ENCODE assay signal across 13 cellular contexts in genomic region chr18:50231621-50232020, GRCh38. TPM values are rescaled to one million over a fixed set of nuclear protein-coding genes. Genes with fewer than 3 reads are reported as not detected.
DNase-seq lines count a peak whose midpoint lies in the region; ATAC-seq and TF ChIP-seq lines count a peak whose summit lies in the region.
"Had no signal": no experiment of that assay in that cellular context is flagged by ENCODE, and none has a peak within 500 bp of the region (broad histone marks: within the 10 kb centered on the region; RNA-seq: fewer than 3 reads in every experiment).

No MANE protein-coding gene starts in this region.

- WGBS in hepatocyte (ENCODE audit: low lambda C conversion rate, missing lambda C conversion rate): 76% methylated on average over 4 of the region's 4 CpGs
- WGBS in right lobe of liver (ENCODE audit: insufficient coverage, low coverage, low lambda C conversion rate, missing lambda C conversion rate): 50% methylated on average over 3 of the region's 4 CpGs

- H3K9me3 ChIP-seq in hepatocyte (ENCODE audit: low read depth) (no peaks in the 10 kb centered on the region), right lobe of liver (no peaks in the 10 kb centered on the region)
- H3K9me3 ChIP-seq: SJSA1 had no signal

- peak in 2 of 3 donors; percentile 1 to 14 for DNase-seq in stimulated activated CD4-positive, alpha-beta T cell treated with anti-CD3 and anti-CD28 coated beads, Interleukin-12 subunit alpha, Interleukin-12 subunit beta, amount 100 ng/mL, for 48 hours (ENCODE audit: low read depth in 2 of 3, low spot score in 1 of 3)
- DNase-seq in stimulated activated CD4-positive, alpha-beta T cell treated with anti-CD3 and anti-CD28 coated beads, Interleukin-2, amount 100 ng/mL, for 24 hours: no peak
- DNase-seq in RKO (ENCODE audit: low spot score): peak; percentile 67
- DNase-seq in hepatocyte (ENCODE audit: low spot score): peak; percentile 6
- no peak for DNase-seq in G401 (ENCODE audit: low spot score)
- no peak for DNase-seq in SKM-1 treated with dmso at 0.1 percent for 144 hours (lab: John Stamatoyannopoulos, UW; ENCODE audit: unreplicated experiment)
- no peak for DNase-seq in right lobe of liver
- DNase-seq: activated CD4-positive, alpha-beta T cell treated with anti-CD3 and anti-CD28 coated beads, Interleukin-2, amount 10 ng/mL, durations not matched to agents 7 days and 5 days; aorta; DMS 273 treated with DMSO at 0.1 percent for 48 hours; NCI-H1930; NCI-H446 treated with DMSO at 0.1 percent for 48 hours had no signal

- TF ChIP-seq CTCF in hepatocyte (IDR thresholded peaks at IDR 0.05; ENCODE audit: poor library complexity) (no peak), right lobe of liver (IDR thresholded peaks at IDR 0.05) (no peak)

- H3K36me3 ChIP-seq in hepatocyte (replicated peaks; ENCODE audit: insufficient read depth, low read depth) (no peaks in the 10 kb centered on the region), right lobe of liver (no peaks in the 10 kb centered on the region)
- H3K36me3 ChIP-seq: SJSA1 had no signal

- H3K79me2 ChIP-seq in hepatocyte: no peaks in the 10 kb centered on the region

- H3K4me1 ChIP-seq in hepatocyte (ENCODE audit: insufficient read depth): no peaks in the 10 kb centered on the region
- H3K4me1 ChIP-seq in right lobe of liver: no peaks in the 10 kb centered on the region
- H3K4me1 ChIP-seq: SJSA1 had no signal

- H3K4me3 ChIP-seq in hepatocyte (no peak overlapping the region), right lobe of liver (no peak overlapping the region)
- H3K4me3 ChIP-seq: SJSA1 had no signal

- H3K9me2 ChIP-seq in hepatocyte (replicated peaks; ENCODE audit: insufficient read depth): no peaks in the 10 kb centered on the region

- in situ Hi-C loops in G401 (cut with HindIII; ENCODE audit: low sequenced_read_pairs): no loop called here

- H3K4me2 ChIP-seq in hepatocyte: no peak overlapping the region

- H3K27ac ChIP-seq in hepatocyte (no peak overlapping the region), right lobe of liver (no peak overlapping the region)
- H3K27ac ChIP-seq: SJSA1 had no signal

- no peak for ATAC-seq in right lobe of liver

- no peak overlapping the region for H2AFZ ChIP-seq in hepatocyte

- H3K27me3 ChIP-seq in hepatocyte (no peaks in the 10 kb centered on the region), right lobe of liver (no peaks in the 10 kb centered on the region)

- H4K20me1 ChIP-seq in hepatocyte (ENCODE audit: insufficient read depth, poor library complexity, severe bottlenecking): no peaks in the 10 kb centered on the region

- TF ChIP-seq POLR2A in right lobe of liver (IDR thresholded peaks at IDR 0.05): no peak

- intact Hi-C loops in right lobe of liver (cut with DNase I): no loop called here

RNA-seq across cellular contexts. Expression of gene CFAP53, which starts 34.7 kb away (rescaled TPM):
- total RNA-seq in hepatocyte (0.24 and 0.50 TPM in 2 replicates), right lobe of liver (under 1 TPM in 3 of 6 experiments, not detected in 3; 0.13 to 0.17 (median 0.14) TPM)
- 0.24 and 0.86 TPM in 2 replicates for polyA plus RNA-seq in hepatocyte
- not detected in 2 replicates for total RNA-seq in G401 (2014; rRNA removed; shearing (Covaris generic))

RNA-seq across cellular contexts. Expression of gene MYO5B, which starts 36.7 kb away (rescaled TPM):
- 41.9 and 43.3 TPM in 2 replicates for total RNA-seq in hepatocyte
- 20.3 and 21.3 TPM in 2 replicates for polyA plus RNA-seq in hepatocyte
- not detected in 2 replicates for total RNA-seq in G401 (2014; rRNA removed; shearing (Covaris generic))
- total RNA-seq in right lobe of liver: 10 to 100 TPM; 13.4 to 25.1 (median 16.6) TPM

RNA-seq across cellular contexts. Expression of gene MBD1, which starts 49.7 kb away (rescaled TPM):
- total RNA-seq in hepatocyte (38.8 and 53.1 TPM in 2 replicates), right lobe of liver (10 to 100 TPM; 29.7 to 32.4 (median 30.7) TPM)
- 53.0 and 54.2 TPM in 2 replicates for polyA plus RNA-seq in hepatocyte
- total RNA-seq in G401 (2014; rRNA removed; shearing (Covaris generic)): 48.2 and 49.7 TPM in 2 replicates

RNA-seq across cellular contexts. Expression of gene CXXC1, which starts 55.9 kb away (rescaled TPM):
- total RNA-seq in hepatocyte (33.3 and 52.7 TPM in 2 replicates), right lobe of liver (10 to 100 TPM; 16.4 to 34.9 (median 26.1) TPM)
- 68.3 and 89.3 TPM in 2 replicates for polyA plus RNA-seq in hepatocyte
- 74.3 and 88.3 TPM in 2 replicates for total RNA-seq in G401 (2014; rRNA removed; shearing (Covaris generic))

Comparison
In these comparisons a context has a peak if more than half of its experiments do, and no peak if none do; other contexts are left out.
1. DNase-seq: peak in stimulated activated CD4-positive, alpha-beta T cell treated with anti-CD3 and anti-CD28 coated beads, Interleukin-12 subunit alpha, Interleukin-12 subunit beta, amount 100 ng/mL, for 48 hours (2 of 3), RKO (single experiment) and hepatocyte (single experiment); none in stimulated activated CD4-positive, alpha-beta T cell treated with anti-CD3 and anti-CD28 coated beads, Interleukin-2, amount 100 ng/mL, for 24 hours (0 of 2), G401 (single experiment), SKM-1 treated with dmso at 0.1 percent for 144 hours (single experiment) and right lobe of liver (0 of 3).
2. RNA of gene MYO5B, which starts 36.7 kb away (total RNA-seq): 41.9 to 43.3 TPM in hepatocyte and 13.4 to 25.1 TPM in right lobe of liver; not detected in G401; every median in the first group is over 10 times any median in the second.